ENCODE assay signal across 8 cellular contexts in genomic region chr15:56243774-56244236, GRCh38. TPM values are rescaled to one million over a fixed set of nuclear protein-coding genes. Genes with fewer than 3 reads are reported as not detected.
DNase-seq lines count a peak whose midpoint lies in the region; ATAC-seq, FAIRE-seq and TF ChIP-seq lines count a peak whose summit lies in the region.

Gene RFX7 (minus strand): TSS chr15:56243879. CDS start chr15:56243285, 594 bp downstream.

- H3K27ac ChIP-seq in HL-60 (replicated peaks): peak within 1 kb of the TSS; percentile 90

- peaks cover 7% of the 10 kb centered on the region for H3K4me1 Mint-ChIP-seq in activated T-helper 17 cell treated with anti-CD3 and anti-CD28 coated beads, Interleukin-2, amount 50 U/mL, for 72 hours
- peaks cover 35 to 38% of the 10 kb centered on the region in 2 donors for H3K4me1 Mint-ChIP-seq in natural killer cell

- TF ChIP-seq CTCF in HL-60 (IDR thresholded peaks at IDR 0.05; ENCODE audit: insufficient read depth, low read length) (no peak), natural killer cell (IDR thresholded peaks at IDR 0.05) (no peak)

- no peaks in the 10 kb centered on the region for H3K27me3 Mint-ChIP-seq in activated T-helper 17 cell treated with anti-CD3 and anti-CD28 coated beads, Interleukin-2, amount 50 U/mL, for 72 hours
- no peaks in the 10 kb centered on the region for H3K27me3 Mint-ChIP-seq in natural killer cell (ENCODE audit: low read depth in 2 of 2)

- FAIRE-seq in RCC 7860 (lab: Jason Lieb, UNC): no peak

- no peaks in the 10 kb centered on the region for H3K27me3 ChIP-seq in HL-60 (ENCODE audit: insufficient read depth, poor library complexity, severe bottlenecking)

- H3K4me3 Mint-ChIP-seq in activated T-helper 17 cell treated with anti-CD3 and anti-CD28 coated beads, Interleukin-2, amount 50 U/mL, for 72 hours: peak within 1 kb of the TSS; percentile 94
- H3K4me3 Mint-ChIP-seq in natural killer cell: peak within 1 kb of the TSS; percentile 92

- no peaks in the 10 kb centered on the region for H3K9me3 Mint-ChIP-seq in activated T-helper 17 cell treated with anti-CD3 and anti-CD28 coated beads, Interleukin-2, amount 50 U/mL, for 72 hours
- no peaks in the 10 kb centered on the region for H3K9me3 Mint-ChIP-seq in natural killer cell

- peaks cover 11% of the 10 kb centered on the region for H3K36me3 Mint-ChIP-seq in activated T-helper 17 cell treated with anti-CD3 and anti-CD28 coated beads, Interleukin-2, amount 50 U/mL, for 72 hours (ENCODE audit: low read depth)
- no peaks in the 10 kb centered on the region for H3K36me3 Mint-ChIP-seq in natural killer cell

- DNase-seq in C1 segment of cervical spinal cord (lab: John Stamatoyannopoulos, UW) (peak in 12 of 14 donors; percentile 0 to 90 (median 68)), HL-60 (ENCODE audit: low read depth in 1 of 2, low spot score in 1 of 2) (peak in 1 of 2 experiments; percentile 70), RCC 7860 (ENCODE audit: low spot score) (peak; percentile 54), fibroblast of peridontal ligament (ENCODE audit: extremely low read depth) (peak; percentile 53), natural killer cell (peak; percentile 76)
- peak; percentile 71 for DNase-seq in stimulated activated naive CD4-positive, alpha-beta T cell treated with Interleukin-2 at 50 U/mL for 16 hours (lab: John Stamatoyannopoulos, UW)

- intact Hi-C loops in natural killer cell (cut with micrococcal nuclease): loop anchor here (10.0 kb wide), 1 partner anchor 249 kb away; the partner anchor contains the start of gene NEDD4

- ATAC-seq in GM19372 (IDR thresholded peaks at IDR 0.05; ENCODE audit: low read depth, unreplicated experiment) (peak; percentile 54), natural killer cell (peak; percentile 71 to 82 (median 81))
- peak; percentile 77 for ATAC-seq in activated T-helper 17 cell treated with anti-CD3 and anti-CD28 coated beads, Interleukin-2, amount 50 U/mL, for 72 hours (replicated peaks)

- H3K27ac Mint-ChIP-seq in activated T-helper 17 cell treated with anti-CD3 and anti-CD28 coated beads, Interleukin-2, amount 50 U/mL, for 72 hours: peak within 1 kb of the TSS; percentile 94
- peak within 1 kb of the TSS; percentile 89 to 90 for H3K27ac Mint-ChIP-seq in natural killer cell

- peak within 1 kb of the TSS; percentile 78 for H3K4me3 ChIP-seq in HL-60 (replicated peaks; ENCODE audit: insufficient read depth, low read length)

RNA-seq across cellular contexts. Expression of gene RFX7, which starts in this region (rescaled TPM):
- total RNA-seq in activated T-helper 17 cell treated with anti-CD3 and anti-CD28 coated beads, Interleukin-2, amount 50 U/mL, for 72 hours: 10 to 100 TPM; 33.8 to 36.2 TPM
- total RNA-seq in natural killer cell: 10 to 100 TPM; 25.0 to 37.4 (median 33.8) TPM
